ENCODE assay signal across 22 cellular contexts in genomic region chr16:51132484-51132883, GRCh38. TPM values are rescaled to one million over a fixed set of nuclear protein-coding genes. Genes with fewer than 3 reads are reported as not detected.
"Had no signal": no experiment of that assay in that cellular context is flagged by ENCODE, and none has a peak within 500 bp of the region (broad histone marks: within the 10 kb centered on the region; RNA-seq: fewer than 3 reads in every experiment).

No MANE protein-coding gene starts in this region.

- H2AFZ ChIP-seq: neural progenitor cell had no signal

- H3K4me3 ChIP-seq: heart left ventricle, ovary, right atrium auricular region had no signal

- H3K4me1 Mint-ChIP-seq: natural killer cell had no signal

- H3K9me3 ChIP-seq: heart left ventricle, ovary, right atrium auricular region had no signal

- H3K4me3 Mint-ChIP-seq: dendritic cell treated with granulocyte-macrophage colony-stimulating factor and Interleukin-4, amounts not matched to agents 40 ng/mL and 50 ng/mL, for 4 days; mesothelial cell of epicardium; natural killer cell; neural progenitor cell; type B pancreatic cell had no signal

- H3K9me3 Mint-ChIP-seq: dendritic cell treated with granulocyte-macrophage colony-stimulating factor and Interleukin-4, amounts not matched to agents 40 ng/mL and 50 ng/mL, for 4 days; mesothelial cell of epicardium; natural killer cell; neural progenitor cell; type B pancreatic cell had no signal

- H3K27ac Mint-ChIP-seq: dendritic cell treated with granulocyte-macrophage colony-stimulating factor and Interleukin-4, amounts not matched to agents 40 ng/mL and 50 ng/mL, for 4 days; mesothelial cell of epicardium; natural killer cell; neural progenitor cell; type B pancreatic cell had no signal

- H3K36me3 ChIP-seq: heart left ventricle, ovary, right atrium auricular region had no signal

- H3K27ac ChIP-seq: heart left ventricle, neural progenitor cell, ovary, right atrium auricular region had no signal

- H3K9ac ChIP-seq: neural progenitor cell had no signal

- FAIRE-seq: colon, frontal cortex, islet of Langerhans, small intestine, urothelium cell line had no signal

- DNase-seq: heart left ventricle; hippocampal formation; kidney glomerular epithelial cell; mammary epithelial cell; natural killer cell; nucleus accumbens; ovary; small intestine; stimulated activated CD4-positive, alpha-beta T cell treated with anti-CD3 and anti-CD28 coated beads, Interleukin-2, amount 100 ng/mL, for 48 hours; stimulated activated naive CD4-positive, alpha-beta T cell treated with Interleukin-2 at 50 U/mL for 16 hours had no signal

- ATAC-seq: esophagus mucosa, natural killer cell had no signal

- H3K27me3 ChIP-seq: neural progenitor cell, ovary had no signal

RNA-seq across cellular contexts. Expression of gene SALL1, which starts 18.6 kb away (rescaled TPM):
- total RNA-seq: esophagus mucosa, myocyte, natural killer cell, posterior vena cava had no signal
